ENCODE assay signal across 11 cellular contexts in genomic region chr2:32723467-32724079, GRCh38.
"Had no signal": no experiment of that assay in that cellular context is flagged by ENCODE, and none has a peak within 500 bp of the region (broad histone marks: within the 10 kb centered on the region; RNA-seq: fewer than 3 reads in every experiment).

No MANE protein-coding gene starts in this region.

- H3K27ac ChIP-seq: GM23248 had no signal

- H2AFZ ChIP-seq: GM23248, GM23338 had no signal

- H3K4me1 ChIP-seq: HAP-1 had no signal

- FAIRE-seq: H1, H54 had no signal

- H3K9me3 ChIP-seq: HAP-1 had no signal

- DNase-seq: GM23248, GOT3, H7, H9, HCEC 1CT, HFFc6 had no signal

- H3K4me3 Mint-ChIP-seq: GM23338, H9, HFFc6 had no signal

- ATAC-seq: GM23338, HCT116 had no signal

- H3K9ac ChIP-seq: GM23248 had no signal

- H3K4me1 Mint-ChIP-seq: GM23338 had no signal

- H3K27ac Mint-ChIP-seq: GM23338, H9, HFFc6 had no signal

- H3K9me3 Mint-ChIP-seq: HFFc6 had no signal

- H3K36me3 ChIP-seq: HAP-1 had no signal

- H3K4me2 ChIP-seq: GM23338 had no signal

- H3K4me3 ChIP-seq: GM23248, GM23338, HAP-1 had no signal
